22 cellular contexts compared by ENCODE assay signal in genomic region chr15:97126556-97127233, GRCh38.
DNase-seq lines count a peak whose midpoint lies in the region; ATAC-seq and TF ChIP-seq lines count a peak whose summit lies in the region.
"Had no signal": no experiment of that assay in that cellular context is flagged by ENCODE, and none has a peak within 500 bp of the region (broad histone marks: within the 10 kb centered on the region; RNA-seq: fewer than 3 reads in every experiment).

No MANE protein-coding gene starts in this region.

- no peak overlapping the region for H3K4me2 ChIP-seq in MM.1S (ENCODE audit: low read depth, low read length)

- H3K4me3 Mint-ChIP-seq in MCF 10A (ENCODE audit: unreplicated experiment): no peak overlapping the region
- H3K4me3 Mint-ChIP-seq: activated CD4-positive, alpha-beta T cell treated with anti-CD3 and anti-CD28 coated beads, Interleukin-2, amount 10 ng/mL, durations not matched to agents 24 days and 14 days; activated naive CD8-positive, alpha-beta T cell treated with anti-CD3 and anti-CD28 coated beads for 36 hours had no signal

- H3K4me3 ChIP-seq in breast epithelium (no peak overlapping the region), RWPE2 (ENCODE audit: severe bottlenecking) (no peak overlapping the region), MM.1S (ENCODE audit: low read length) (no peak overlapping the region)
- H3K4me3 ChIP-seq: heart left ventricle, upper lobe of right lung had no signal

- TF ChIP-seq CTCF in MCF 10A (IDR thresholded peaks at IDR 0.05; ENCODE audit: unreplicated experiment) (no peak), breast epithelium (IDR thresholded peaks at IDR 0.05) (no peak), RWPE2 (IDR thresholded peaks at IDR 0.05; ENCODE audit: poor library complexity, severe bottlenecking) (no peak), foreskin keratinocyte (conservative IDR thresholded peaks at IDR 0.05) (no peak), MM.1S (IDR thresholded peaks at IDR 0.05; ENCODE audit: low read length) (no peak)

- CTCF ChIA-PET in MCF 10A (lab: Yijun Ruan, JAX): interaction anchor here (0.7 to 1.1 kb wide), 2 partner anchors 9 to 1027 kb away, joined by 3 to 4 read pairs; no protein-coding TSS in a partner anchor

- H3K27ac ChIP-seq in breast epithelium (no peak overlapping the region), RWPE2 (ENCODE audit: poor library complexity, severe bottlenecking) (no peak overlapping the region), foreskin keratinocyte (no peak overlapping the region), MM.1S (ENCODE audit: low read length) (no peak overlapping the region)
- H3K27ac ChIP-seq: heart left ventricle, upper lobe of right lung had no signal

- H3F3A ChIP-seq in MM.1S (ENCODE audit: insufficient read depth, low read length): no peaks in the 10 kb centered on the region

- H3K9me3 ChIP-seq in breast epithelium (peaks cover 6 to 28% of the 10 kb centered on the region in 2 donors), RWPE2 (ENCODE audit: severe bottlenecking) (no peaks in the 10 kb centered on the region), MM.1S (replicated peaks; ENCODE audit: insufficient read depth, low read length) (no peaks in the 10 kb centered on the region)
- H3K9me3 ChIP-seq: BE2C had no signal

- H3K27me3 Mint-ChIP-seq in MCF 10A (ENCODE audit: insufficient read depth, unreplicated experiment): no peaks in the 10 kb centered on the region
- H3K27me3 Mint-ChIP-seq: activated CD4-positive, alpha-beta T cell treated with anti-CD3 and anti-CD28 coated beads, Interleukin-2, amount 10 ng/mL, durations not matched to agents 24 days and 14 days; activated naive CD8-positive, alpha-beta T cell treated with anti-CD3 and anti-CD28 coated beads for 36 hours had no signal

- no TSS peak for BruUV-seq in MCF 10A (replicated peaks; lab: Mats Ljungman, UMichigan)

- H3K27me3 ChIP-seq in breast epithelium (no peaks in the 10 kb centered on the region), RWPE2 (ENCODE audit: insufficient read depth, poor library complexity, severe bottlenecking) (peaks cover 3% of the 10 kb centered on the region), foreskin keratinocyte (no peaks in the 10 kb centered on the region), MM.1S (replicated peaks; ENCODE audit: insufficient read depth, low read length) (no peaks in the 10 kb centered on the region)
- H3K27me3 ChIP-seq: BE2C, heart left ventricle, upper lobe of right lung had no signal

- H4K20me1 ChIP-seq in MM.1S (ENCODE audit: insufficient read depth, low read length): no peaks in the 10 kb centered on the region

- H3K9me2 ChIP-seq in MM.1S (replicated peaks; ENCODE audit: insufficient read depth, low read length): no peaks in the 10 kb centered on the region

- no peak for TF ChIP-seq POLR2A in breast epithelium (IDR thresholded peaks at IDR 0.05)

- H3K4me1 ChIP-seq in breast epithelium: no peaks in the 10 kb centered on the region
- no peaks in the 10 kb centered on the region for H3K4me1 ChIP-seq in RWPE2 (ENCODE audit: insufficient read depth, poor library complexity, severe bottlenecking)
- no peaks in the 10 kb centered on the region for H3K4me1 ChIP-seq in foreskin keratinocyte
- H3K4me1 ChIP-seq in MM.1S (ENCODE audit: low read length): no peaks in the 10 kb centered on the region
- H3K4me1 ChIP-seq: BE2C, heart left ventricle, upper lobe of right lung had no signal

- H3K36me3 Mint-ChIP-seq in MCF 10A (ENCODE audit: insufficient read depth, unreplicated experiment): no peaks in the 10 kb centered on the region
- H3K36me3 Mint-ChIP-seq: activated naive CD8-positive, alpha-beta T cell treated with anti-CD3 and anti-CD28 coated beads for 36 hours had no signal

- no peaks in the 10 kb centered on the region for H3K36me3 ChIP-seq in breast epithelium
- H3K36me3 ChIP-seq in RWPE2 (ENCODE audit: low read depth): no peaks in the 10 kb centered on the region
- no peaks in the 10 kb centered on the region for H3K36me3 ChIP-seq in MM.1S (replicated peaks; ENCODE audit: insufficient read depth, low read length)
- H3K36me3 ChIP-seq: BE2C, heart left ventricle, upper lobe of right lung had no signal

- H3K9ac ChIP-seq in MM.1S (ENCODE audit: low read length): no peak overlapping the region

- ATAC-seq in RWPE2 (ENCODE audit: low read depth) (peak; percentile 86), foreskin keratinocyte (peak; percentile 24)
- ATAC-seq: heart left ventricle, upper lobe of right lung had no signal

- H3K79me2 ChIP-seq in MM.1S (ENCODE audit: low read length): no peaks in the 10 kb centered on the region

- POLR2A ChIA-PET in MCF 10A (lab: Yijun Ruan, JAX): interaction anchor here (0.7 kb wide), 1 partner anchor 157 kb away, joined by 3 read pairs; no protein-coding TSS in a partner anchor

- no peak overlapping the region for H2AFZ ChIP-seq in MM.1S (ENCODE audit: low read length)

- intact Hi-C loops in MCF 10A (cut with micrococcal nuclease) (no loop called here), breast epithelium (cut with DNase I; ENCODE audit: low total_unique reads) (no loop called here)

- no peaks in the 10 kb centered on the region for H3K4me1 Mint-ChIP-seq in MCF 10A (ENCODE audit: insufficient read depth, unreplicated experiment)
- H3K4me1 Mint-ChIP-seq: activated CD4-positive, alpha-beta T cell treated with anti-CD3 and anti-CD28 coated beads, Interleukin-2, amount 10 ng/mL, durations not matched to agents 24 days and 14 days; activated naive CD8-positive, alpha-beta T cell treated with anti-CD3 and anti-CD28 coated beads for 36 hours had no signal

- no peaks in the 10 kb centered on the region for H3K9me3 Mint-ChIP-seq in MCF 10A (ENCODE audit: unreplicated experiment)

- DNase-seq in MCF 10A (ENCODE audit: unreplicated experiment) (peak; percentile 13), breast epithelium (ENCODE audit: low spot score in 2 of 2) (no peak), RWPE2 (ENCODE audit: low spot score) (no peak), foreskin keratinocyte (peak in 1 of 2 donors; percentile 40), MM.1S (no peak), Ammon's horn (ENCODE audit: low spot score) (no peak), NCI-H1694 treated with DMSO at 0.1 percent for 48 hours (lab: John Stamatoyannopoulos, UW) (no peak)
- no peak for DNase-seq in effector CD8-positive, alpha-beta T cell (lab: John Stamatoyannopoulos, UW)
- DNase-seq: 8988T; activated CD4-positive, alpha-beta T cell treated with anti-CD3 and anti-CD28 coated beads, Interleukin-2, amount 10 ng/mL, durations not matched to agents 24 days and 14 days; activated naive CD8-positive, alpha-beta T cell treated with anti-CD3 and anti-CD28 coated beads for 36 hours; BE2C; GDM1; heart left ventricle; Karpas-422; NCI-H1092 treated with DMSO at 0.1 percent for 48 hours; NCI-H2107; NCI-H69; nucleus accumbens; retina; upper lobe of right lung had no signal

- H3K27ac Mint-ChIP-seq in MCF 10A (ENCODE audit: low read depth, unreplicated experiment): no peak overlapping the region
- H3K27ac Mint-ChIP-seq: activated CD4-positive, alpha-beta T cell treated with anti-CD3 and anti-CD28 coated beads, Interleukin-2, amount 10 ng/mL, durations not matched to agents 24 days and 14 days; activated naive CD8-positive, alpha-beta T cell treated with anti-CD3 and anti-CD28 coated beads for 36 hours; activated T-helper 2 cell treated with anti-CD3 and anti-CD28 coated beads, Interferon-gamma antibody, Interleukin-2, Interleukin-4, amounts not matched to agents 10 μg/mL and 5 μg/mL and 100 μg/mL, durations not matched to agents 14 hours and 24 hours and 36 hours had no signal
